Comparison of ENCODE assay signal across 40 cellular contexts in the genomic region with DNA sequence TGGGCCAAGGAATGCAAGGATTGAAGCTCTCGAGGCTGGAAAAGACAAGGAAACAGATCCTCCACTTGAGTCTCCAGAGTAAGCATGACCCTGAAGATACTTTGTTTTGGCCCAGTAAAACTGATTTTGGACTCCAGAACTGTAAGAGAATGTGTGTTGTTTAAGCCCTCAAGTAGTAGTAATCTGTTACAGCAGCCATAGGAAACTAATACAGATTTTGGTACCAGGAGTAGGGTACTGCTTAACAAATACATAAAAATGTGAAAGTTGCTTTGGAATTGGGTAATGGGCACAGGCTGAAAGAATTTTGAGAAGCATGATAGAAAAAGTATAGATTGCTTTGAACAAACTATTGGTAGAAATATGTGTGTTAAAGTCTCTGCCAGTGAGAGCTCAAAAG. TPM values are rescaled to one million over a fixed set of nuclear protein-coding genes. Genes with fewer than 3 reads are reported as not detected.
"Had no signal": no experiment of that assay in that cellular context is flagged by ENCODE, and none has a peak within 500 bp of the region (broad histone marks: within the 10 kb centered on the region; RNA-seq: fewer than 3 reads in every experiment).

No MANE protein-coding gene starts in this region.

- H3K4me3 Mint-ChIP-seq: activated naive CD4-positive, alpha-beta T cell treated with anti-CD3 and anti-CD28 coated beads for 36 hours; activated naive CD4-positive, alpha-beta T cell treated with anti-CD3 and anti-CD28 coated beads, Interleukin-2, amount 10 ng/mL, durations not matched to agents 7 days and 5 days; activated naive CD4-positive, alpha-beta T cell treated with anti-CD3 and anti-CD28 coated beads, Interleukin-2, amount 50 U/mL, for 24 hours; activated naive CD8-positive, alpha-beta T cell; activated naive CD8-positive, alpha-beta T cell treated with anti-CD3 and anti-CD28 coated beads for 36 hours; activated naive CD8-positive, alpha-beta T cell treated with anti-CD3 and anti-CD28 coated beads, Interleukin-2, amount 10 ng/mL, durations not matched to agents 7 days and 5 days; activated naive CD8-positive, alpha-beta T cell treated with anti-CD3 and anti-CD28 coated beads, Interleukin-2, amount 50 U/mL, for 24 hours; activated T-cell treated with anti-CD3 and anti-CD28 coated beads, Interleukin-2, amount 50 U/mL, for 24 hours; activated T-cell treated with anti-CD3 and anti-CD28 coated beads, Interleukin-2, amount 50 U/mL, for 4 hours; activated T-cell treated with anti-CD3 and anti-CD28 coated beads, Interleukin-2, amount 50 U/mL, for 72 hours; activated T-helper 1 cell treated with anti-CD3 and anti-CD28 coated beads, Interleukin-12 subunit alpha, Interleukin-12 subunit beta, Interleukin-2, Interleukin-4 antibody, amounts not matched to agents 30 ng/mL and 10 ng/mL and 1 ng/mL, durations not matched to agents 14 hours and 24 hours and 36 hours; activated T-helper 17 cell treated with anti-CD3 and anti-CD28 coated beads, Interleukin-2, amount 50 U/mL, for 72 hours; brain; central memory CD8-positive, alpha-beta T cell had no signal

- H3K9me3 Mint-ChIP-seq: activated naive CD4-positive, alpha-beta T cell treated with anti-CD3 and anti-CD28 coated beads for 36 hours; activated naive CD4-positive, alpha-beta T cell treated with anti-CD3 and anti-CD28 coated beads, Interleukin-2, amount 10 ng/mL, durations not matched to agents 7 days and 5 days; activated naive CD4-positive, alpha-beta T cell treated with anti-CD3 and anti-CD28 coated beads, Interleukin-2, amount 50 U/mL, for 24 hours; activated naive CD4-positive, alpha-beta T cell treated with anti-CD3 and anti-CD28 coated beads, Interleukin-2, amount 50 U/mL, for 72 hours; activated T-cell treated with anti-CD3 and anti-CD28 coated beads, Interleukin-2, amount 50 U/mL, for 24 hours; activated T-cell treated with anti-CD3 and anti-CD28 coated beads, Interleukin-2, amount 50 U/mL, for 4 hours; activated T-helper 1 cell treated with anti-CD3 and anti-CD28 coated beads, Interleukin-12 subunit alpha, Interleukin-12 subunit beta, Interleukin-2, Interleukin-4 antibody, amounts not matched to agents 30 ng/mL and 10 ng/mL and 1 ng/mL, durations not matched to agents 14 hours and 24 hours and 36 hours; activated T-helper 2 cell treated with anti-CD3 and anti-CD28 coated beads, Interferon-gamma antibody, Interleukin-2, Interleukin-4, amounts not matched to agents 10 μg/mL and 5 μg/mL and 100 μg/mL, durations not matched to agents 14 hours and 24 hours and 36 hours; central memory CD8-positive, alpha-beta T cell had no signal

- H3K4me1 ChIP-seq: adrenal gland, ascending aorta, body of pancreas, breast epithelium had no signal

- H3K36me3 ChIP-seq: adrenal gland, ascending aorta, brain microvascular endothelial cell, breast epithelium, cardiac muscle cell had no signal

- ATAC-seq: activated naive CD4-positive, alpha-beta T cell treated with anti-CD3 and anti-CD28 coated beads, Interleukin-2, amount 50 U/mL, for 72 hours; activated naive CD8-positive, alpha-beta T cell treated with anti-CD3 and anti-CD28 coated beads, Interleukin-2, amount 50 U/mL, for 24 hours; activated T-cell treated with anti-CD3 and anti-CD28 coated beads, Interleukin-2, amount 50 U/mL, for 4 hours; activated T-cell treated with anti-CD3 and anti-CD28 coated beads, Interleukin-2, amount 50 U/mL, for 72 hours; activated T-helper 17 cell treated with anti-CD3 and anti-CD28 coated beads, Interleukin-2, amount 50 U/mL, for 72 hours; body of pancreas had no signal

- H3K9me3 ChIP-seq: adrenal gland, ascending aorta, body of pancreas, breast epithelium had no signal

- H3K27ac Mint-ChIP-seq: activated naive CD4-positive, alpha-beta T cell treated with anti-CD3 and anti-CD28 coated beads for 36 hours; activated naive CD4-positive, alpha-beta T cell treated with anti-CD3 and anti-CD28 coated beads, Interleukin-2, amount 10 ng/mL, durations not matched to agents 7 days and 5 days; activated naive CD4-positive, alpha-beta T cell treated with anti-CD3 and anti-CD28 coated beads, Interleukin-2, amount 50 U/mL, for 24 hours; activated naive CD4-positive, alpha-beta T cell treated with anti-CD3 and anti-CD28 coated beads, Interleukin-2, amount 50 U/mL, for 72 hours; activated naive CD8-positive, alpha-beta T cell; activated naive CD8-positive, alpha-beta T cell treated with anti-CD3 and anti-CD28 coated beads for 36 hours; activated naive CD8-positive, alpha-beta T cell treated with anti-CD3 and anti-CD28 coated beads, Interleukin-2, amount 10 ng/mL, durations not matched to agents 7 days and 5 days; activated naive CD8-positive, alpha-beta T cell treated with anti-CD3 and anti-CD28 coated beads, Interleukin-2, amount 50 U/mL, for 24 hours; activated T-cell treated with anti-CD3 and anti-CD28 coated beads, Interleukin-2, amount 50 U/mL, for 24 hours; activated T-cell treated with anti-CD3 and anti-CD28 coated beads, Interleukin-2, amount 50 U/mL, for 72 hours; activated T-helper 1 cell treated with anti-CD3 and anti-CD28 coated beads, Interleukin-12 subunit alpha, Interleukin-12 subunit beta, Interleukin-2, Interleukin-4 antibody, amounts not matched to agents 30 ng/mL and 10 ng/mL and 1 ng/mL, durations not matched to agents 14 hours and 24 hours and 36 hours; activated T-helper 17 cell treated with anti-CD3 and anti-CD28 coated beads, Interleukin-2, amount 50 U/mL, for 72 hours; activated T-helper 2 cell treated with anti-CD3 and anti-CD28 coated beads, Interferon-gamma antibody, Interleukin-2, Interleukin-4, amounts not matched to agents 10 μg/mL and 5 μg/mL and 100 μg/mL, durations not matched to agents 14 hours and 24 hours and 36 hours; brain had no signal

- H3K27ac ChIP-seq: adrenal gland, ascending aorta, body of pancreas, brain microvascular endothelial cell, breast epithelium, cardiac muscle cell had no signal

- DNase-seq: activated effector memory CD4-positive, alpha-beta T cell treated with anti-CD3 and anti-CD28 coated beads, Interleukin-2, amount 50 U/mL, for 16 hours; activated effector memory CD4-positive, alpha-beta T cell treated with Interleukin-2 at 50 U/mL for 16 hours; activated gamma-delta T cell; activated gamma-delta T cell treated with Interleukin-2 at 50 U/mL for 16 hours; activated naive CD4-positive, alpha-beta T cell; activated naive CD4-positive, alpha-beta T cell treated with anti-CD3 and anti-CD28 coated beads for 36 hours; activated naive CD4-positive, alpha-beta T cell treated with anti-CD3 and anti-CD28 coated beads, Interleukin-2, amount 10 ng/mL, durations not matched to agents 7 days and 5 days; activated naive CD4-positive, alpha-beta T cell treated with anti-CD3 and anti-CD28 coated beads, Interleukin-2, amount 50 U/mL, for 16 hours; activated naive CD4-positive, alpha-beta T cell treated with Interleukin-2 at 50 U/mL for 16 hours; activated naive CD8-positive, alpha-beta T cell treated with anti-CD3 and anti-CD28 coated beads for 36 hours; activated naive CD8-positive, alpha-beta T cell treated with anti-CD3 and anti-CD28 coated beads, Interleukin-2, amount 10 ng/mL, durations not matched to agents 7 days and 5 days; activated naive CD8-positive, alpha-beta T cell treated with anti-CD3 and anti-CD28 coated beads, Interleukin-2, amount 50 U/mL, for 24 hours; activated T-cell treated with anti-CD3 and anti-CD28 coated beads, Interleukin-2, amount 50 U/mL, for 1 hour; activated T-cell treated with anti-CD3 and anti-CD28 coated beads, Interleukin-2, amount 50 U/mL, for 24 hours; activated T-cell treated with anti-CD3 and anti-CD28 coated beads, Interleukin-2, amount 50 U/mL, for 4 hours; activated T-cell treated with anti-CD3 and anti-CD28 coated beads, Interleukin-2, amount 50 U/mL, for 48 hours; activated T-cell treated with anti-CD3 and anti-CD28 coated beads, Interleukin-2, amount 50 U/mL, for 72 hours; adrenal gland; amniotic stem cell; amygdala; anterior cingulate cortex; aorta; body of pancreas; brain microvascular endothelial cell; caudate nucleus; central memory CD4-positive, alpha-beta T cell; cerebellar nuclear complex had no signal

- FAIRE-seq: astrocyte, bronchial epithelial cell had no signal

- H3K27me3 Mint-ChIP-seq: activated T-cell treated with anti-CD3 and anti-CD28 coated beads, Interleukin-2, amount 50 U/mL, for 24 hours had no signal

- H3K27me3 ChIP-seq: adrenal gland, ascending aorta, body of pancreas, brain microvascular endothelial cell, breast epithelium, cardiac muscle cell had no signal

- H3K4me3 ChIP-seq: adrenal gland, ascending aorta, body of pancreas, breast epithelium, cardiac muscle cell had no signal

- H3K36me3 Mint-ChIP-seq: activated naive CD4-positive, alpha-beta T cell treated with anti-CD3 and anti-CD28 coated beads, Interleukin-2, amount 10 ng/mL, durations not matched to agents 7 days and 5 days; activated naive CD4-positive, alpha-beta T cell treated with anti-CD3 and anti-CD28 coated beads, Interleukin-2, amount 50 U/mL, for 24 hours; activated naive CD4-positive, alpha-beta T cell treated with anti-CD3 and anti-CD28 coated beads, Interleukin-2, amount 50 U/mL, for 72 hours; activated naive CD8-positive, alpha-beta T cell; activated naive CD8-positive, alpha-beta T cell treated with anti-CD3 and anti-CD28 coated beads for 36 hours; brain had no signal

- H3K4me1 Mint-ChIP-seq: activated naive CD4-positive, alpha-beta T cell treated with anti-CD3 and anti-CD28 coated beads, Interleukin-2, amount 10 ng/mL, durations not matched to agents 7 days and 5 days; activated naive CD4-positive, alpha-beta T cell treated with anti-CD3 and anti-CD28 coated beads, Interleukin-2, amount 50 U/mL, for 24 hours; activated naive CD8-positive, alpha-beta T cell treated with anti-CD3 and anti-CD28 coated beads for 36 hours; activated naive CD8-positive, alpha-beta T cell treated with anti-CD3 and anti-CD28 coated beads, Interleukin-2, amount 10 ng/mL, durations not matched to agents 7 days and 5 days; activated naive CD8-positive, alpha-beta T cell treated with anti-CD3 and anti-CD28 coated beads, Interleukin-2, amount 50 U/mL, for 24 hours; activated T-helper 17 cell treated with anti-CD3 and anti-CD28 coated beads, Interleukin-2, amount 50 U/mL, for 72 hours; brain; central memory CD8-positive, alpha-beta T cell had no signal

RNA-seq across cellular contexts. Expression of gene FRAS1, which starts 17.4 kb away (rescaled TPM):
- total RNA-seq: activated naive CD4-positive, alpha-beta T cell treated with anti-CD3 and anti-CD28 coated beads for 36 hours; activated T-helper 1 cell treated with anti-CD3 and anti-CD28 coated beads, Interleukin-12 subunit alpha, Interleukin-12 subunit beta, Interleukin-2, Interleukin-4 antibody, amounts not matched to agents 30 ng/mL and 10 ng/mL and 1 ng/mL, durations not matched to agents 14 hours and 24 hours and 36 hours; activated T-helper 17 cell treated with anti-CD3 and anti-CD28 coated beads, Interleukin-2, amount 50 U/mL, for 72 hours; activated T-helper 2 cell treated with anti-CD3 and anti-CD28 coated beads, Interferon-gamma antibody, Interleukin-2, Interleukin-4, amounts not matched to agents 10 μg/mL and 5 μg/mL and 100 μg/mL, durations not matched to agents 14 hours and 24 hours and 36 hours had no signal
